8 cellular contexts compared by ENCODE assay signal in genomic region chr12:25384954-25385216, GRCh38.
A peak's percentile ranks its signal among the peaks of the same experiment; 100 is the strongest.
DNase-seq lines count a peak whose midpoint lies in the region; ATAC-seq and TF ChIP-seq lines count a peak whose summit lies in the region.

No MANE protein-coding gene starts in this region.

- no peak for TF ChIP-seq CTCF in GM12865 (IDR thresholded peaks at IDR 0.05; ENCODE audit: insufficient read depth, low read depth, low read length, missing control alignments)
- no peak for TF ChIP-seq CTCF in fibroblast of pulmonary artery (IDR thresholded peaks at IDR 0.05; ENCODE audit: low read length, missing control alignments)

- H3K27me3 ChIP-seq in rectal smooth muscle tissue (ENCODE audit: control insufficient read depth, insufficient read depth, low read length): no peaks in the 10 kb centered on the region

- DNase-seq in GM12865 (ENCODE audit: low read depth) (no peak), SK-N-MC (ENCODE audit: low read depth, low spot score) (no peak), fibroblast of pulmonary artery (ENCODE audit: low read depth) (no peak), NCI-H2029 treated with DMSO at 0.1 percent for 48 hours (lab: John Stamatoyannopoulos, UW) (no peak), NCI-H524 treated with DMSO at 0.1 percent for 48 hours (lab: John Stamatoyannopoulos, UW) (no peak), inferior parietal cortex (ENCODE audit: extremely low spot score) (no peak)

- no peaks in the 10 kb centered on the region for H3K36me3 ChIP-seq in SK-N-MC (ENCODE audit: insufficient read depth, low read length)
- no peaks in the 10 kb centered on the region for H3K36me3 ChIP-seq in rectal smooth muscle tissue (ENCODE audit: control insufficient read depth, insufficient read depth, low read length)

- H3K9me3 ChIP-seq in SK-N-MC (ENCODE audit: low read depth, low read length): no peaks in the 10 kb centered on the region

- peak overlapping the region; percentile 93 for H3K4me3 ChIP-seq in GM12865 (ENCODE audit: low read depth, low read length)
- peak overlapping the region; percentile 97 for H3K4me3 ChIP-seq in SK-N-MC
- H3K4me3 ChIP-seq in fibroblast of pulmonary artery (replicated peaks; ENCODE audit: low read depth, low read length): peak overlapping the region; percentile 81
- peak overlapping the region; percentile 90 for H3K4me3 ChIP-seq in rectal smooth muscle tissue (ENCODE audit: low read length)

- peak overlapping the region; percentile 94 for H3K9ac ChIP-seq in SK-N-MC (ENCODE audit: insufficient read length)
- peak overlapping the region; percentile 93 for H3K9ac ChIP-seq in rectal smooth muscle tissue (ENCODE audit: low read length)

- peaks cover 6% of the 10 kb centered on the region for H3K4me1 ChIP-seq in rectal smooth muscle tissue (ENCODE audit: control insufficient read depth, insufficient read depth, low read length)

- H3K27ac ChIP-seq in SK-N-MC (peak overlapping the region; percentile 98), rectal smooth muscle tissue (ENCODE audit: low read depth, low read length) (peak overlapping the region; percentile 100)

- no peak for ATAC-seq in GM21526 (IDR thresholded peaks at IDR 0.05; ENCODE audit: low FRiP score, unreplicated experiment)
